Comparison of ENCODE assay signal across 8 cellular contexts in the genomic region with DNA sequence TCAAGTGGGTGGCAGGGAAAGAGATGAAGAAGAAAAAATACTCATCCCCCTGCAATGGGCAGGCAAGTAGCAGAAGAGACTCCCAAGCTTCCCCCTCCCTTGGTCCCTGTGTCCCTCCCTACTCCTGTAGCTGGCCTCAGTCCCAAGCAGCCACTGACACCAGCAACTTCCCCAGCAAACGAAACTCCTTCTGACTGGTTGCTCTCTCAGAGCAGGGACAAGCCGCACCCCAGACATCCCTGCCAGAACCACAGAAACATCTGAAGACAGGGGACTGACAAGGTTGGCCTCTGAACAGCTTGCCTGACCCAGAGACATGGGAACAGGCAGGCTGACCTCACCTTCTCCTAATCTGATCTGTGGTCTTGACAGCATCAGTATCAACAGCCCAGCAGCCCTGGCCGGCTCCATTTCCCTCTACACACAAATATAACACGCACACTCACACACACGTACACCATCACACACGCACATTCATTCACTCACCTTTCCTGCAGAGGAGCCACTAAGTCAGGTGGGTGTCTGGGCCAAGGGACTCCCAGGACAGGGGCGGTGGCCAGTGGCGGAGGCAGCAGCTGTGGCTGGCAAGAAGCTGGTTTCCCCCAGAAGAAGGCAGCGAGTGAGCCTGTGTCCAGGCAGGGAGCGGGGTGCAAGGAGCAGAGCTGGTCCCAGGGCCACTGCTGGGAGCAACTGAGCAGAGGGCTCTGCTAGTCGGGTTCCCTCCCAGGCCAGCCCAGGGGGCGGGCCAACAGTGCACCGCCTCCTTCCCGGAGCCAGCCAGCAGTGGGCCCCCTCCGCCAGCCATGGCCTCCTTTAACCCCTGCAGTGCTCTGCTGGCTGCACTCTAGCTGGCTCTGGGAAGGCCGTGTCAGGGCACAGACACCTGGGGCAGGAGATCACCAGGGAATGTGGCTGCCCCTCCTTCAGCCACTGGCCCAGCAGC. TPM values are rescaled to one million over a fixed set of nuclear protein-coding genes. Genes with fewer than 3 reads are reported as not detected.
A peak's percentile ranks its signal among the peaks of the same experiment; 100 is the strongest.
DNase-seq lines count a peak whose midpoint lies in the region; ATAC-seq and TF ChIP-seq lines count a peak whose summit lies in the region.

No MANE protein-coding gene starts in this region.

- no peaks in the 10 kb centered on the region for H3K27me3 Mint-ChIP-seq in chondrocyte (ENCODE audit: low read depth)
- peaks cover 31 to 47% of the 10 kb centered on the region in 2 donors for H3K27me3 Mint-ChIP-seq in stimulated activated naive B cell treated with anti-CD40 and anti-IgM and Interleukin-4, amounts not matched to agents 10 μg/mL and 1 μg/mL and 100 μg/mL, for 72 hours

- peak overlapping the region; percentile 84 for H3K27ac Mint-ChIP-seq in chondrocyte (ENCODE audit: unreplicated experiment)
- H3K27ac Mint-ChIP-seq in stimulated activated naive B cell treated with anti-CD40 and anti-IgM and Interleukin-4, amounts not matched to agents 10 μg/mL and 1 μg/mL and 100 μg/mL, for 72 hours = no peak overlapping the region

- TF ChIP-seq CTCF in chondrocyte (IDR thresholded peaks at IDR 0.05) = peak; percentile 72

- H3K9me3 Mint-ChIP-seq in chondrocyte (ENCODE audit: low read depth) = no peaks in the 10 kb centered on the region
- H3K9me3 Mint-ChIP-seq in stimulated activated naive B cell treated with anti-CD40 and anti-IgM and Interleukin-4, amounts not matched to agents 10 μg/mL and 1 μg/mL and 100 μg/mL, for 72 hours = no peaks in the 10 kb centered on the region

- H3K36me3 Mint-ChIP-seq in chondrocyte (ENCODE audit: low read depth) = peaks cover 5% of the 10 kb centered on the region
- no peaks in the 10 kb centered on the region for H3K36me3 Mint-ChIP-seq in stimulated activated naive B cell treated with anti-CD40 and anti-IgM and Interleukin-4, amounts not matched to agents 10 μg/mL and 1 μg/mL and 100 μg/mL, for 72 hours

- ATAC-seq in stimulated activated naive B cell treated with anti-CD40 and anti-IgM and Interleukin-4, amounts not matched to agents 10 μg/mL and 1 μg/mL and 100 μg/mL, for 72 hours (replicated peaks) = peak; percentile 38 to 52

- H3K4me3 Mint-ChIP-seq in chondrocyte (ENCODE audit: unreplicated experiment) = peak overlapping the region; percentile 92
- H3K4me3 Mint-ChIP-seq in stimulated activated naive B cell treated with anti-CD40 and anti-IgM and Interleukin-4, amounts not matched to agents 10 μg/mL and 1 μg/mL and 100 μg/mL, for 72 hours = no peak overlapping the region

- DNase-seq in NCI-H345 (lab: John Stamatoyannopoulos, UW) (peak; percentile 12), NCI-H345 treated with DMSO at 0.1 percent for 48 hours (lab: John Stamatoyannopoulos, UW; ENCODE audit: unreplicated experiment) (no peak), NCI-H524 treated with DMSO at 0.1 percent for 48 hours (lab: John Stamatoyannopoulos, UW) (peak; percentile 4), chondrocyte (ENCODE audit: low spot score) (peak; percentile 95), left kidney (ENCODE audit: low read depth, low spot score) (peak; percentile 94), amniotic stem cell (lab: John Stamatoyannopoulos, UW) (no peak), dedifferentiated amniotic fluid mesenchymal stem cell (ENCODE audit: extremely low spot score) (no peak)
- no peak for DNase-seq in stimulated activated naive B cell treated with anti-CD40 and anti-IgM and Interleukin-4, amounts not matched to agents 10 μg/mL and 1 μg/mL and 100 μg/mL, for 72 hours

- H3K4me1 Mint-ChIP-seq in chondrocyte (ENCODE audit: low read depth) = peaks cover 71% of the 10 kb centered on the region
- H3K4me1 Mint-ChIP-seq in stimulated activated naive B cell treated with anti-CD40 and anti-IgM and Interleukin-4, amounts not matched to agents 10 μg/mL and 1 μg/mL and 100 μg/mL, for 72 hours = no peaks in the 10 kb centered on the region

RNA-seq across cellular contexts. Expression of a gene that starts 59.1 kb away (rescaled TPM):
- total RNA-seq in chondrocyte = 227 to 272 TPM (median 249 TPM) in 3 replicates

Comparison
In these comparisons a context has a peak if more than half of its experiments do, and no peak if none do; other contexts are left out.
1. DNase-seq: peak in NCI-H345 (single experiment), NCI-H524 treated with DMSO at 0.1 percent for 48 hours (single experiment), chondrocyte (single experiment) and left kidney (single experiment); none in NCI-H345 treated with DMSO at 0.1 percent for 48 hours (single experiment), stimulated activated naive B cell treated with anti-CD40 and anti-IgM and Interleukin-4, amounts not matched to agents 10 μg/mL and 1 μg/mL and 100 μg/mL, for 72 hours (single experiment), amniotic stem cell (single experiment) and dedifferentiated amniotic fluid mesenchymal stem cell (single experiment).